ENCODE assay signal across 12 cellular contexts in the genomic region with DNA sequence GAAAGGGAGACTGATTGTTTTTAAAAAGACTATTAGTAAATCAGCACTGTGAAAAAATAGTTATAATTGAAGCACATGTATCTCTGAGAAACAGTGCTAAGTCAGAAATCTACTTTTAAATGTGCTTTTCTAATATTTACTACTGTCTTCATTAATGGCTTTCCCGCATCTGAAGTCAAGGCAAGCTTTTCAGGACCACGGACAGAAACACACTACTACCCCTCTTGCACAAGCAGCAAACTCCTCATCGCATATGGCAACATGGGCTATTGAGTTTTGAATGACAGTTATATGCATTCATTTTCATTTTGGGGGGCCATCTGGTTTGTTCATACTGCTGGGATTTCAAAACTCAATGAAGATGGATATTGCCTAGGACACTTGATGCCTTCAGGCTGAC.
DNase-seq lines count a peak whose midpoint lies in the region; ATAC-seq, FAIRE-seq and TF ChIP-seq lines count a peak whose summit lies in the region.
"Had no signal": no experiment of that assay in that cellular context is flagged by ENCODE, and none has a peak within 500 bp of the region (broad histone marks: within the 10 kb centered on the region; RNA-seq: fewer than 3 reads in every experiment).

No MANE protein-coding gene starts in this region.

- TF ChIP-seq POLR2A in breast epithelium (IDR thresholded peaks at IDR 0.05): no peak

- no TSS peak for BruUV-seq in MCF 10A (replicated peaks; lab: Mats Ljungman, UMichigan)

- POLR2A ChIA-PET in MCF 10A (lab: Yijun Ruan, JAX): interaction anchor here (2.2 kb wide), 1 partner anchor 12 kb away, joined by 11 read pairs; no protein-coding TSS in a partner anchor

- H3K4me1 Mint-ChIP-seq in MCF 10A (ENCODE audit: insufficient read depth, unreplicated experiment) (no peaks in the 10 kb centered on the region), chondrocyte (ENCODE audit: low read depth) (no peaks in the 10 kb centered on the region)

- ATAC-seq in HG03571 (IDR thresholded peaks at IDR 0.05; ENCODE audit: unreplicated experiment): no peak
- no peak for ATAC-seq in esophagus mucosa

- no peak for FAIRE-seq in urothelium cell line (lab: Jason Lieb, UNC)
- FAIRE-seq: colon had no signal

- H3K4me1 ChIP-seq in breast epithelium (no peaks in the 10 kb centered on the region), SJCRH30 (peaks cover 13% of the 10 kb centered on the region)

- TF ChIP-seq CTCF in MCF 10A (IDR thresholded peaks at IDR 0.05; ENCODE audit: unreplicated experiment) (no peak), breast epithelium (IDR thresholded peaks at IDR 0.05) (no peak), fibroblast of the aortic adventitia (IDR thresholded peaks at IDR 0.05; ENCODE audit: insufficient read depth, low read length) (no peak), chondrocyte (IDR thresholded peaks at IDR 0.05) (no peak)

- no peak overlapping the region for H3K27ac ChIP-seq in breast epithelium
- H3K27ac ChIP-seq in SJCRH30: no peak overlapping the region

- CTCF ChIA-PET in MCF 10A (lab: Yijun Ruan, JAX): interaction anchor here (1.1 kb wide), 1 partner anchor 13 kb away, joined by 3 read pairs; no protein-coding TSS in a partner anchor

- DNase-seq in MCF 10A (ENCODE audit: unreplicated experiment) (peak; percentile 90), breast epithelium (ENCODE audit: low spot score in 2 of 2) (no peak), SJCRH30 (peak; percentile 76 to 89), fibroblast of the aortic adventitia (ENCODE audit: low read depth) (peak; percentile 59), urothelium cell line (ENCODE audit: low spot score) (peak; percentile 55), chondrocyte (ENCODE audit: low spot score) (no peak)
- DNase-seq: activated CD4-positive, alpha-beta memory T cell treated with anti-CD3 and anti-CD28 coated beads for 36 hours; C1 segment of cervical spinal cord; NCI-H2227 treated with DMSO at 0.1 percent for 48 hours had no signal

- H3K27me3 Mint-ChIP-seq in MCF 10A (ENCODE audit: insufficient read depth, unreplicated experiment): peaks cover 62% of the 10 kb centered on the region
- H3K27me3 Mint-ChIP-seq in chondrocyte (ENCODE audit: low read depth): peaks cover 11% of the 10 kb centered on the region
- H3K27me3 Mint-ChIP-seq: activated CD4-positive, alpha-beta memory T cell treated with anti-CD3 and anti-CD28 coated beads for 36 hours had no signal

- H3K36me3 Mint-ChIP-seq in MCF 10A (ENCODE audit: insufficient read depth, unreplicated experiment) (no peaks in the 10 kb centered on the region), chondrocyte (ENCODE audit: low read depth) (no peaks in the 10 kb centered on the region)
- H3K36me3 Mint-ChIP-seq: activated CD4-positive, alpha-beta memory T cell treated with anti-CD3 and anti-CD28 coated beads for 36 hours had no signal

- no peaks in the 10 kb centered on the region for H3K27me3 ChIP-seq in breast epithelium
- H3K27me3 ChIP-seq in SJCRH30: no peaks in the 10 kb centered on the region

- H3K9me3 Mint-ChIP-seq in MCF 10A (ENCODE audit: unreplicated experiment): no peaks in the 10 kb centered on the region
- H3K9me3 Mint-ChIP-seq in chondrocyte (ENCODE audit: low read depth): peaks cover 2% of the 10 kb centered on the region

- H3K4me3 Mint-ChIP-seq in MCF 10A (ENCODE audit: unreplicated experiment) (no peak overlapping the region), chondrocyte (ENCODE audit: unreplicated experiment) (no peak overlapping the region)
- H3K4me3 Mint-ChIP-seq: activated CD4-positive, alpha-beta memory T cell treated with anti-CD3 and anti-CD28 coated beads for 36 hours had no signal

- intact Hi-C loops in MCF 10A (cut with micrococcal nuclease): no loop called here
- intact Hi-C loops in breast epithelium (cut with DNase I; ENCODE audit: low total_unique reads): no loop called here

- H3K9me3 ChIP-seq in breast epithelium (no peaks in the 10 kb centered on the region), SJCRH30 (replicated peaks) (no peaks in the 10 kb centered on the region)

- H3K4me3 ChIP-seq in breast epithelium (no peak overlapping the region), SJCRH30 (no peak overlapping the region), fibroblast of the aortic adventitia (ENCODE audit: low read depth, low read length) (no peak overlapping the region)

- no peaks in the 10 kb centered on the region for H3K36me3 ChIP-seq in breast epithelium
- H3K36me3 ChIP-seq in SJCRH30: no peaks in the 10 kb centered on the region

- no peak overlapping the region for H3K27ac Mint-ChIP-seq in MCF 10A (ENCODE audit: low read depth, unreplicated experiment)
- no peak overlapping the region for H3K27ac Mint-ChIP-seq in chondrocyte (ENCODE audit: unreplicated experiment)
- H3K27ac Mint-ChIP-seq: activated CD4-positive, alpha-beta memory T cell treated with anti-CD3 and anti-CD28 coated beads for 36 hours had no signal

Comparison
In these comparisons a context has a peak if more than half of its experiments do, and no peak if none do; other contexts are left out.
1. DNase-seq: peak in MCF 10A (single experiment), SJCRH30 (2 of 2), fibroblast of the aortic adventitia (single experiment) and urothelium cell line (single experiment); none in breast epithelium (0 of 2) and chondrocyte (single experiment).